Comparison of ENCODE assay signal across 24 cellular contexts in genomic region chr6:167275001-167275400, GRCh38. TPM values are rescaled to one million over a fixed set of nuclear protein-coding genes. Genes with fewer than 3 reads are reported as not detected.
DNase-seq lines count a peak whose midpoint lies in the region; ATAC-seq, FAIRE-seq and TF ChIP-seq lines count a peak whose summit lies in the region.
"Had no signal": no experiment of that assay in that cellular context is flagged by ENCODE, and none has a peak within 500 bp of the region (broad histone marks: within the 10 kb centered on the region; RNA-seq: fewer than 3 reads in every experiment).

No MANE protein-coding gene starts in this region.

- peaks cover 0 to 10% (median 6%) of the 10 kb centered on the region in 4 experiments; a peak in 6 of 7 replicates for H3K4me1 ChIP-seq in H1 (replicated peaks in 1 of 4; ENCODE audit: control insufficient read depth in 3 of 4, insufficient read depth in 4 of 4, low read length in 3 of 4)
- H3K4me1 ChIP-seq in prostate gland (replicated peaks), result no peaks in the 10 kb centered on the region
- H3K4me1 ChIP-seq: SJCRH30 had no signal

- no peak overlapping the region for H3K14ac ChIP-seq in H1 (ENCODE audit: insufficient read length)

- no peak overlapping the region for H3K9ac ChIP-seq in H1 (replicated peaks in 1 of 4; ENCODE audit: extremely low read depth in 1 of 4, low read depth in 3 of 4, low read length in 3 of 4)

- H3K23me2 ChIP-seq in H1 (ENCODE audit: low read depth, low read length), result no peaks in the 10 kb centered on the region

- H3K18ac ChIP-seq in H1 (ENCODE audit: extremely low read depth, low read length), result no peak overlapping the region

- intact Hi-C loops in prostate gland (cut with DNase I), result no loop called here

- no peaks in the 10 kb centered on the region for H3K79me1 ChIP-seq in H1 (ENCODE audit: low read depth, low read length)

- no peak overlapping the region for H4K91ac ChIP-seq in H1 (replicated peaks; ENCODE audit: insufficient read length, low read length)

- no peak for ATAC-seq in HG02981 (IDR thresholded peaks at IDR 0.05; ENCODE audit: unreplicated experiment)
- ATAC-seq: HCT116 had no signal

- H3K27ac ChIP-seq in C4-2B, result peak overlapping the region; percentile 20; the same call in 1 of the 2 replicates
- no peak overlapping the region for H3K27ac ChIP-seq in H1 (ENCODE audit: low read depth, low read length)
- no peak overlapping the region for H3K27ac ChIP-seq in prostate gland
- H3K27ac ChIP-seq: SJCRH30 had no signal

- no peak overlapping the region for H3K4ac ChIP-seq in H1 (replicated peaks; ENCODE audit: insufficient read length, low read depth, low read length)

- H2BK5ac ChIP-seq in H1 (ENCODE audit: low read depth, low read length), result no peak overlapping the region

- no peak overlapping the region for H3K4me2 ChIP-seq in H1 (ENCODE audit: insufficient read depth in 1 of 2, low read depth in 2 of 2, low read length in 2 of 2)

- no peak overlapping the region for H3K4me3 ChIP-seq in H1 (ENCODE audit: extremely low read depth in 1 of 4, insufficient read depth in 2 of 4, low read depth in 3 of 4, low read length in 4 of 4)
- H3K4me3 ChIP-seq in prostate gland, result no peak overlapping the region
- no peak overlapping the region for H3K4me3 ChIP-seq in MG63
- H3K4me3 ChIP-seq: SJCRH30 had no signal

- H3K9me3 ChIP-seq in H1 (ENCODE audit: insufficient read depth in 2 of 2, low read depth in 1 of 2, low read length in 1 of 2), result no peaks in the 10 kb centered on the region
- no peaks in the 10 kb centered on the region for H3K9me3 ChIP-seq in prostate gland
- H3K9me3 ChIP-seq in MG63, result no peaks in the 10 kb centered on the region
- H3K9me3 ChIP-seq: SJCRH30 had no signal

- no peak overlapping the region for H4K5ac ChIP-seq in H1 (ENCODE audit: insufficient read length, low read depth, low read length)

- no peak for TF ChIP-seq RAD21 in Ishikawa (IDR thresholded peaks at IDR 0.05; ENCODE audit: low read depth)
- TF ChIP-seq RAD21 in H1 (IDR thresholded peaks at IDR 0.05 in 1 of 2, conservative IDR thresholded peaks at IDR 0.05 in 1 of 2; ENCODE audit: low read depth in 2 of 2, low read length in 2 of 2), result no peak

- no peaks in the 10 kb centered on the region for H3K79me2 ChIP-seq in H1 (ENCODE audit: control insufficient read depth in 1 of 2, insufficient read depth in 2 of 2, low read length in 2 of 2)

- no peak for FAIRE-seq in H1 (lab: Jason Lieb, UNC)
- FAIRE-seq: GM12891, RCC 7860 had no signal

- peak in 1 of 2 experiments; percentile 32 for DNase-seq in H1 (ENCODE audit: low read depth in 1 of 2, low spot score in 2 of 2)
- peak; percentile 72 for DNase-seq in prostate gland (ENCODE audit: low spot score)
- no peak for DNase-seq in MG63
- no peak for DNase-seq in CD1c-positive myeloid dendritic cell (ENCODE audit: extremely low spot score)
- DNase-seq: AML-193, DMS79 treated with DMSO at 0.1 percent for 48 hours, GOT3, IMR-90, NCI-H1417, NCI-H1694 treated with DMSO at 0.1 percent for 48 hours, NCI-H2107, NCI-H446 treated with DMSO at 0.1 percent for 48 hours, NCI-H526 treated with DMSO at 0.1 percent for 48 hours, OCI-M1, SJCRH30 had no signal

- peak overlapping the region; percentile 86; the same call in 1 of the 2 replicates for H2BK12ac ChIP-seq in H1 (ENCODE audit: low read depth, low read length)

- peak overlapping the region; percentile 47; the same call in 1 of the 2 replicates for H2AK5ac ChIP-seq in H1 (ENCODE audit: low read depth, low read length)

- no peak overlapping the region for H3K23ac ChIP-seq in H1 (ENCODE audit: insufficient read length)

- H3K27me3 ChIP-seq in H1 (replicated peaks in 1 of 4; ENCODE audit: control insufficient read depth in 3 of 4, extremely low read depth in 1 of 4, insufficient read depth in 3 of 4, low read length in 3 of 4) (peaks cover 0 to 4% (median 0%) of the 10 kb centered on the region in 4 experiments; a peak in 2 of 7 replicates), prostate gland (replicated peaks; ENCODE audit: insufficient read depth) (no peaks in the 10 kb centered on the region), MG63 (no peaks in the 10 kb centered on the region)

- 0 out of 2 replicates have a peak, but pooled peaks have one; percentile 28 for TF ChIP-seq EP300 in Ishikawa (IDR thresholded peaks at IDR 0.05; ENCODE audit: borderline replicate concordance)
- TF ChIP-seq EP300 in H1 (IDR thresholded peaks at IDR 0.05; ENCODE audit: borderline replicate concordance in 1 of 2, low read depth in 2 of 2, low read length in 2 of 2), result no peak

- H3K56ac ChIP-seq in H1 (replicated peaks; ENCODE audit: insufficient read length, low read depth, low read length), result no peak overlapping the region

- no peak for TF ChIP-seq CTCF in C4-2B (conservative IDR thresholded peaks at IDR 0.05)
- TF ChIP-seq CTCF in H1 (IDR thresholded peaks at IDR 0.05; ENCODE audit: control extremely low read depth in 1 of 3, insufficient read depth in 1 of 3, low read depth in 1 of 3, low read length in 3 of 3), result no peak
- TF ChIP-seq CTCF in prostate gland (IDR thresholded peaks at IDR 0.05), result no peak

- H4K8ac ChIP-seq in H1 (ENCODE audit: extremely low read depth, insufficient read depth, low read length), result no peak overlapping the region; the same call in 1 of the 2 replicates

- TF ChIP-seq POLR2A in H1 (IDR thresholded peaks at IDR 0.05; ENCODE audit: control extremely low read depth in 1 of 2, low read depth in 2 of 2, low read length in 2 of 2) (no peak), prostate gland (IDR thresholded peaks at IDR 0.05) (no peak)

- no peak overlapping the region for H2BK120ac ChIP-seq in H1 (replicated peaks; ENCODE audit: low read depth, low read length)

- no peaks in the 10 kb centered on the region for H4K20me1 ChIP-seq in H1 (replicated peaks in 1 of 2; ENCODE audit: control insufficient read depth in 1 of 2, insufficient read depth in 2 of 2, low read length in 2 of 2)

- H3K36me3 ChIP-seq in H1 (ENCODE audit: control insufficient read depth in 2 of 4, insufficient read depth in 4 of 4, low read length in 3 of 4) (no peaks in the 10 kb centered on the region), prostate gland (no peaks in the 10 kb centered on the region), MG63 (no peaks in the 10 kb centered on the region)
- H3K36me3 ChIP-seq: SJCRH30 had no signal

- H2BK15ac ChIP-seq in H1 (ENCODE audit: low read length), result peak overlapping the region; percentile 97

- 96% methylated on average over 8 of the region's 8 CpGs; no CpG with 5 or more reads in 1 of the 2 experiments for WGBS in H1 (ENCODE audit: extremely low coverage in 1 of 2, insufficient coverage in 1 of 2, insufficient read length in 1 of 2, insufficient replicate concordance in 2 of 2, low coverage in 1 of 2, low lambda C conversion rate in 2 of 2, missing lambda C conversion rate in 1 of 2), 2 experiments
- 49% methylated on average over 8 of the region's 8 CpGs for WGBS in prostate gland

- CTCF ChIA-PET in H1 (lab: Charles Lee; ENCODE audit: partially characterized antibody), result interaction anchor here (1.1 to 1.9 kb wide), 5 partner anchors 10 to 27 kb away, joined by 3 to 7 read pairs (median 6); no protein-coding TSS in a partner anchor

- POLR2A ChIA-PET in H1 (lab: Charles Lee; ENCODE audit: partially characterized antibody), result interaction anchor here (1.2 kb wide), 1 partner anchor 27 kb away, joined by 3 read pairs; no protein-coding TSS in a partner anchor

- H2BK20ac ChIP-seq in H1 (ENCODE audit: low read length), result 0 out of 2 replicates have a peak overlapping the region, but pooled peaks have one; percentile 64

- no peak overlapping the region for H2AFZ ChIP-seq in H1 (ENCODE audit: low read length)

TF ChIP-seq in H1, 55 proteins besides CTCF, POLR2A, EP300 and RAD21 (continues in another document):
- TF ChIP-seq JUN (IDR thresholded peaks at IDR 0.05; ENCODE audit: low read depth, low read length) (no peak), ASH2L (IDR thresholded peaks at IDR 0.05; ENCODE audit: low read length) (no peak), SP1 (IDR thresholded peaks at IDR 0.05; ENCODE audit: low read depth, low read length) (no peak), FOSL1 (IDR thresholded peaks at IDR 0.05; ENCODE audit: insufficient read depth, low read depth, low read length) (no peak), TAF1 (IDR thresholded peaks at IDR 0.05; ENCODE audit: low read depth, low read length) (no peak), GABPA (IDR thresholded peaks at IDR 0.05; ENCODE audit: borderline replicate concordance, insufficient read depth, low read length) (no peak), YY1 (IDR thresholded peaks at IDR 0.05; ENCODE audit: low read depth, low read length) (no peak), CBX8 (IDR thresholded peaks at IDR 0.05; ENCODE audit: borderline replicate concordance, low read depth, low read length) (no peak), CEBPB (IDR thresholded peaks at IDR 0.05; ENCODE audit: low read depth, low read length) (no peak), SAP30 (IDR thresholded peaks at IDR 0.05; ENCODE audit: insufficient read depth, insufficient replicate concordance, low read length) (no peak), CREB1 (IDR thresholded peaks at IDR 0.05) (no peak)

RNA-seq across cellular contexts. Expression of gene UNC93A, which starts 16.1 kb away (rescaled TPM):
- total RNA-seq in H1 (2021; fragmentation: NEBNext Ultra II Directional; extraction: Animal tissue kit (Norgen Biotek cat#: 25700)), result not detected in 2 replicates
- polyA plus RNA-seq in H1 (2011; rRNA removed), result 0.31 and 0.39 TPM in 2 replicates
- polyA plus RNA-seq in H1 (2011; cell fraction: cytosol; rRNA removed), result 0.67 TPM
- polyA plus RNA-seq in H1 (2011; cell fraction: nucleus; rRNA removed), result 0.47 TPM
- polyA plus RNA-seq in H1 (2012, experiment 1 of 2), result 0.16 to 0.58 TPM (median 0.23 TPM) in 4 replicates
- polyA plus RNA-seq in H1 (2012, experiment 2 of 2), result 0.20 TPM
- polyA plus RNA-seq in H1 (2013, experiment 1 of 2), result 0.12 TPM
- 0.07 TPM for polyA plus RNA-seq in H1 (2013, experiment 2 of 2)
- polyA minus RNA-seq in H1 (2011; rRNA and poly(A)+ RNA removed), result not detected in 2 replicates
- not detected for polyA minus RNA-seq in H1 (2011; cell fraction: cytosol; rRNA and poly(A)+ RNA removed)
- polyA minus RNA-seq in H1 (2011; cell fraction: nucleus; rRNA and poly(A)+ RNA removed), result not detected
- total RNA-seq in prostate gland, result under 1 TPM; 0.51 to 0.55 TPM
- not detected in 2 replicates for total RNA-seq in MG63 (2014; rRNA removed; shearing (Covaris generic); ENCODE audit: low replicate concordance)
- total RNA-seq: A172, IMR-90, M059J, SJCRH30 had no signal
- polyA plus RNA-seq: AG04450, IMR-90 had no signal

RNA-seq across cellular contexts. Expression of gene TTLL2, which starts 49.9 kb away (rescaled TPM):
- not detected in 2 replicates for total RNA-seq in H1 (2021; fragmentation: NEBNext Ultra II Directional; extraction: Animal tissue kit (Norgen Biotek cat#: 25700))
- not detected in 2 replicates for polyA plus RNA-seq in H1 (2011; rRNA removed)
- not detected for polyA plus RNA-seq in H1 (2011; cell fraction: cytosol; rRNA removed)
- polyA plus RNA-seq in H1 (2011; cell fraction: nucleus; rRNA removed), result not detected
- polyA plus RNA-seq in H1 (2012, experiment 1 of 2), result 0.31 to 0.41 TPM (median 0.38 TPM) in 4 replicates
- not detected for polyA plus RNA-seq in H1 (2012, experiment 2 of 2)
- not detected for polyA plus RNA-seq in H1 (2013, experiment 1 of 2)
- polyA plus RNA-seq in H1 (2013, experiment 2 of 2), result not detected
- polyA minus RNA-seq in H1 (2011; rRNA and poly(A)+ RNA removed), result not detected in 2 replicates
- polyA minus RNA-seq in H1 (2011; cell fraction: cytosol; rRNA and poly(A)+ RNA removed), result not detected
- not detected for polyA minus RNA-seq in H1 (2011; cell fraction: nucleus; rRNA and poly(A)+ RNA removed)
- 1 to 10 TPM in 1 of 2 donors, not detected in 1; 1.9 TPM for total RNA-seq in prostate gland
- not detected in 2 replicates for total RNA-seq in MG63 (2014; rRNA removed; shearing (Covaris generic); ENCODE audit: low replicate concordance)
- total RNA-seq: A172, IMR-90, M059J, SJCRH30 had no signal
- polyA plus RNA-seq: AG04450, IMR-90 had no signal
